12 cellular contexts compared by ENCODE assay signal in the genomic region with DNA sequence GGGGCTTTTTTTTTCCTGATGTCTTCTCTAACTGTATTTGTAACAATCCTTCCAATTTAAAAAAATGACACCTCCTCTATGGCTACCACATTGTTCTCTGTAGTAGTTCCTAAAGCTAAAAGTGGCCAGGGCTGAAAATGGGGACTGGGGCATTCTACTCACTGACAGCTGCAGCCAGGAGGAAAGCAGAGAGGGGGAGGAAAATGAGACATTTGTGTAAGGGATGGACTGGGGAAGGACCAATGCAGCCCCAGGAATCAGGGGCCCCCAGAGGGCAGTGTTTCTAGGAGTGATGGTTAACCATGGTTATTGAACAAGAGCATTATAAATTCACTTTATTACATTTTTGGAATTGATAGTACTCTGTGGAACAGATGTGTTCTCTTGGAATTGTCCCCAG. TPM values are rescaled to one million over a fixed set of nuclear protein-coding genes. Genes with fewer than 3 reads are reported as not detected.
DNase-seq lines count a peak whose midpoint lies in the region; ATAC-seq and FAIRE-seq lines count a peak whose summit lies in the region.
"Had no signal": no experiment of that assay in that cellular context is flagged by ENCODE, and none has a peak within 500 bp of the region (broad histone marks: within the 10 kb centered on the region; RNA-seq: fewer than 3 reads in every experiment).

No MANE protein-coding gene starts in this region.

- H3K9me3 ChIP-seq in SJCRH30 (replicated peaks): no peaks in the 10 kb centered on the region
- H3K9me3 ChIP-seq: body of pancreas, upper lobe of right lung had no signal

- peak overlapping the region; percentile 64 for H3K27ac ChIP-seq in SJCRH30

- H3K4me3 Mint-ChIP-seq in activated T-cell treated with anti-CD3 and anti-CD28 coated beads, Interleukin-2, amount 50 U/mL, for 24 hours: peak overlapping the region; percentile 69
- H3K4me3 Mint-ChIP-seq in dendritic cell treated with granulocyte-macrophage colony-stimulating factor and Interleukin-4, amounts not matched to agents 40 ng/mL and 50 ng/mL, for 4 days: no peak overlapping the region
- H3K4me3 Mint-ChIP-seq in stimulated activated naive B cell treated with anti-CD40 and anti-IgM and Interleukin-4, amounts not matched to agents 10 μg/mL and 1 μg/mL and 100 μg/mL, for 72 hours: peak overlapping the region; percentile 3 to 11

- H3K9me3 Mint-ChIP-seq in activated T-cell treated with anti-CD3 and anti-CD28 coated beads, Interleukin-2, amount 50 U/mL, for 24 hours: no peaks in the 10 kb centered on the region
- H3K9me3 Mint-ChIP-seq in dendritic cell treated with granulocyte-macrophage colony-stimulating factor and Interleukin-4, amounts not matched to agents 40 ng/mL and 50 ng/mL, for 4 days: no peaks in the 10 kb centered on the region
- no peaks in the 10 kb centered on the region for H3K9me3 Mint-ChIP-seq in stimulated activated naive B cell treated with anti-CD40 and anti-IgM and Interleukin-4, amounts not matched to agents 10 μg/mL and 1 μg/mL and 100 μg/mL, for 72 hours

- H3K4me1 Mint-ChIP-seq in activated T-cell treated with anti-CD3 and anti-CD28 coated beads, Interleukin-2, amount 50 U/mL, for 24 hours (ENCODE audit: low read depth): peaks cover 94% of the 10 kb centered on the region
- peaks cover 78% of the 10 kb centered on the region for H3K4me1 Mint-ChIP-seq in dendritic cell treated with granulocyte-macrophage colony-stimulating factor and Interleukin-4, amounts not matched to agents 40 ng/mL and 50 ng/mL, for 4 days (ENCODE audit: low read depth)
- peaks cover 45 to 62% of the 10 kb centered on the region in 2 donors for H3K4me1 Mint-ChIP-seq in stimulated activated naive B cell treated with anti-CD40 and anti-IgM and Interleukin-4, amounts not matched to agents 10 μg/mL and 1 μg/mL and 100 μg/mL, for 72 hours

- H3K36me3 Mint-ChIP-seq in activated T-cell treated with anti-CD3 and anti-CD28 coated beads, Interleukin-2, amount 50 U/mL, for 24 hours (ENCODE audit: low read depth): peaks cover 52% of the 10 kb centered on the region
- no peaks in the 10 kb centered on the region for H3K36me3 Mint-ChIP-seq in dendritic cell treated with granulocyte-macrophage colony-stimulating factor and Interleukin-4, amounts not matched to agents 40 ng/mL and 50 ng/mL, for 4 days (ENCODE audit: low read depth)
- no peaks in the 10 kb centered on the region for H3K36me3 Mint-ChIP-seq in stimulated activated naive B cell treated with anti-CD40 and anti-IgM and Interleukin-4, amounts not matched to agents 10 μg/mL and 1 μg/mL and 100 μg/mL, for 72 hours

- intact Hi-C loops in dendritic cell treated with granulocyte-macrophage colony-stimulating factor and Interleukin-4, amounts not matched to agents 40 ng/mL and 50 ng/mL, for 4 days (cut with micrococcal nuclease): loop anchor here (10.0 kb wide), 1 partner anchor 240 kb away; a partner anchor contains a TSS

- no peak for FAIRE-seq in GM19239 (lab: Jason Lieb, UNC)

- DNase-seq in activated T-cell treated with anti-CD3 and anti-CD28 coated beads, Interleukin-2, amount 50 U/mL, for 24 hours: no peak
- no peak for DNase-seq in activated T-cell treated with anti-CD3 and anti-CD28 coated beads, Interleukin-2, amount 50 U/mL, for 1 hour
- peak; percentile 43 to 72 for DNase-seq in SJCRH30
- DNase-seq in stimulated activated naive B cell treated with anti-CD40 and anti-IgM and Interleukin-4, amounts not matched to agents 10 μg/mL and 1 μg/mL and 100 μg/mL, for 72 hours: no peak
- no peak for DNase-seq in GM19239 (ENCODE audit: insufficient read length, low spot score)
- DNase-seq in medulla oblongata (ENCODE audit: extremely low spot score): no peak
- DNase-seq: DMS79 treated with DMSO at 0.1 percent for 48 hours, NCI-H2107 had no signal

- H3K36me3 ChIP-seq in SJCRH30: no peaks in the 10 kb centered on the region
- H3K36me3 ChIP-seq: upper lobe of right lung had no signal

- no peak overlapping the region for H3K4me3 ChIP-seq in SJCRH30
- H3K4me3 ChIP-seq: body of pancreas, upper lobe of right lung had no signal

- no peaks in the 10 kb centered on the region for H3K27me3 ChIP-seq in SJCRH30
- H3K27me3 ChIP-seq: body of pancreas, upper lobe of right lung had no signal

- ATAC-seq in stimulated activated naive B cell treated with anti-CD40 and anti-IgM and Interleukin-4, amounts not matched to agents 10 μg/mL and 1 μg/mL and 100 μg/mL, for 72 hours (replicated peaks): no peak
- ATAC-seq in GM21447 (IDR thresholded peaks at IDR 0.05; ENCODE audit: unreplicated experiment): no peak
- ATAC-seq: body of pancreas had no signal

- no peaks in the 10 kb centered on the region for H3K27me3 Mint-ChIP-seq in activated T-cell treated with anti-CD3 and anti-CD28 coated beads, Interleukin-2, amount 50 U/mL, for 24 hours
- H3K27me3 Mint-ChIP-seq in dendritic cell treated with granulocyte-macrophage colony-stimulating factor and Interleukin-4, amounts not matched to agents 40 ng/mL and 50 ng/mL, for 4 days: no peaks in the 10 kb centered on the region
- H3K27me3 Mint-ChIP-seq in stimulated activated naive B cell treated with anti-CD40 and anti-IgM and Interleukin-4, amounts not matched to agents 10 μg/mL and 1 μg/mL and 100 μg/mL, for 72 hours: no peaks in the 10 kb centered on the region

- peak overlapping the region; percentile 95 for H3K27ac Mint-ChIP-seq in activated T-cell treated with anti-CD3 and anti-CD28 coated beads, Interleukin-2, amount 50 U/mL, for 24 hours
- peak overlapping the region; percentile 71 for H3K27ac Mint-ChIP-seq in dendritic cell treated with granulocyte-macrophage colony-stimulating factor and Interleukin-4, amounts not matched to agents 40 ng/mL and 50 ng/mL, for 4 days
- H3K27ac Mint-ChIP-seq in stimulated activated naive B cell treated with anti-CD40 and anti-IgM and Interleukin-4, amounts not matched to agents 10 μg/mL and 1 μg/mL and 100 μg/mL, for 72 hours: peak overlapping the region; percentile 95

- H3K4me1 ChIP-seq in SJCRH30: peaks cover 19% of the 10 kb centered on the region

RNA-seq across cellular contexts. Expression of a gene that starts 34.3 kb away (rescaled TPM):
- total RNA-seq in SJCRH30 (2014; rRNA removed; shearing (Covaris generic)): 0.05 TPM in 1 of 2 replicates, not detected in the other
- total RNA-seq: upper lobe of right lung had no signal

Comparison
In these comparisons a context has a peak if more than half of its experiments do, and no peak if none do; other contexts are left out.
1. DNase-seq: peak in SJCRH30 (2 of 2); none in activated T-cell treated with anti-CD3 and anti-CD28 coated beads, Interleukin-2, amount 50 U/mL, for 24 hours (single experiment), activated T-cell treated with anti-CD3 and anti-CD28 coated beads, Interleukin-2, amount 50 U/mL, for 1 hour (single experiment), stimulated activated naive B cell treated with anti-CD40 and anti-IgM and Interleukin-4, amounts not matched to agents 10 μg/mL and 1 μg/mL and 100 μg/mL, for 72 hours (single experiment), GM19239 (single experiment) and medulla oblongata (single experiment).
2. Peak in every context shown above with its lines, with median percentiles within 50 percentile points of each other: H3K27ac Mint-ChIP-seq.